7 cellular contexts compared by ENCODE assay signal in the genomic region with DNA sequence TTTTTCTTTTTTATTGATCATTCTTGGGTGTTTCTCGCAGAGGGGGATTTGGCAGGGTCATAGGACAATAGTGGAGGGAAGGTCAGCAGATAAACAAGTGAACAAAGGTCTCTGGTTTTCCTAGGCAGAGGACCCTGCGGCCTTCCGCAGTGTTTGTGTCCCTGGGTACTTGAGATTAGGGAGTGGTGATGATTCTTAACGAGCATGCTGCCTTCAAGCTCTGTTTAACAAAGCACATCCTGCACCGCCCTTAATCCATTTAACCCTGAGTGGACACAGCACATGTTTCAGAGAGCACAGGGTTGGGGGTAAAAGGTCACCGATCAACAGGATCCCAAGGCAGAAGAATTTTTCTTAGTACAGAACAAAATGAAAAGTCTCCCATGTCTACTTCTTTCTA.
A peak's percentile ranks its signal among the peaks of the same experiment; 100 is the strongest.
DNase-seq lines count a peak whose midpoint lies in the region; ATAC-seq and TF ChIP-seq lines count a peak whose summit lies in the region.
"Not testable (repeated sequence)": the region's sequence is repeated elsewhere in the genome, so short reads cannot be mapped to it uniquely, and the experiment has no call there.

No MANE protein-coding gene starts in this region.

- peaks cover 37% of the 10 kb centered on the region for H3K36me3 Mint-ChIP-seq in neural progenitor cell

- not testable (repeated sequence) for H3K9me3 ChIP-seq in SJCRH30 (replicated peaks); duodenal mucosa (ENCODE audit: control insufficient read depth in 1 of 2, low read length in 2 of 2); heart right ventricle; lower lobe of right lung; neural progenitor cell (ENCODE audit: low read depth); gastrocnemius medialis; thyroid gland

- H3K27me3 Mint-ChIP-seq in neural progenitor cell (ENCODE audit: insufficient read depth, low read depth): not testable (repeated sequence)

- peaks cover 20% of the 10 kb centered on the region for H3K4me1 ChIP-seq in SJCRH30
- H3K4me1 ChIP-seq in duodenal mucosa (ENCODE audit: control insufficient read depth in 1 of 2, insufficient read depth in 2 of 2, low read length in 2 of 2): peaks cover 32 to 38% of the 10 kb centered on the region in 2 donors
- H3K4me1 ChIP-seq in heart right ventricle: peaks cover 25 to 84% (median 77%) of the 10 kb centered on the region in 9 donors
- peaks cover 58% of the 10 kb centered on the region for H3K4me1 ChIP-seq in lower lobe of right lung
- peaks cover 40% of the 10 kb centered on the region for H3K4me1 ChIP-seq in neural progenitor cell
- peaks cover 60 to 70% of the 10 kb centered on the region in 2 donors for H3K4me1 ChIP-seq in gastrocnemius medialis
- peaks cover 13 to 40% of the 10 kb centered on the region in 2 donors for H3K4me1 ChIP-seq in thyroid gland

- peak overlapping the region; percentile 4 for H3K4me3 ChIP-seq in SJCRH30
- not testable (repeated sequence) for H3K4me3 ChIP-seq in duodenal mucosa (ENCODE audit: low read depth in 1 of 2, low read length in 2 of 2); heart right ventricle; lower lobe of right lung; gastrocnemius medialis; thyroid gland (replicated peaks in 1 of 3)
- H3K4me3 ChIP-seq in neural progenitor cell: peak overlapping the region; percentile 30

- not testable (repeated sequence) for H3K27me3 ChIP-seq in SJCRH30; duodenal mucosa (ENCODE audit: control insufficient read depth in 1 of 2, insufficient read depth in 2 of 2, low read length in 2 of 2); heart right ventricle; lower lobe of right lung (ENCODE audit: low read depth); neural progenitor cell; gastrocnemius medialis; thyroid gland

- intact Hi-C loops in heart right ventricle (cut with DNase I): loop anchor here in 1 of 10 donors (10.0 kb wide), 1 partner anchor 108 kb away; no protein-coding TSS in a partner anchor
- intact Hi-C loops in lower lobe of right lung (cut with DNase I); thyroid gland (cut with DNase I): not testable (repeated sequence)
- intact Hi-C loops in gastrocnemius medialis (cut with DNase I; ENCODE audit: low total_unique reads): loop anchor here (5.0 kb wide), 1 partner anchor 105 kb away; no protein-coding TSS in a partner anchor

- peaks cover 80% of the 10 kb centered on the region for H4K20me1 ChIP-seq in neural progenitor cell (ENCODE audit: low read depth)

- peak overlapping the region; percentile 72 for H3K27ac Mint-ChIP-seq in neural progenitor cell

- H2AFZ ChIP-seq in neural progenitor cell (replicated peaks): not testable (repeated sequence)

- H3K36me3 ChIP-seq in SJCRH30; duodenal mucosa (ENCODE audit: control insufficient read depth in 1 of 2, insufficient read depth in 2 of 2, low read length in 2 of 2); gastrocnemius medialis; thyroid gland: not testable (repeated sequence)
- H3K36me3 ChIP-seq in heart right ventricle (peaks cover 0 to 29% (median 0%) of the 10 kb centered on the region in 9 donors), lower lobe of right lung (peaks cover 21% of the 10 kb centered on the region), neural progenitor cell (peaks cover 12% of the 10 kb centered on the region)

- H3F3A ChIP-seq in neural progenitor cell (ENCODE audit: low read depth): peaks cover 34% of the 10 kb centered on the region

- H3K27ac ChIP-seq in SJCRH30 (peak overlapping the region; percentile 98), duodenal mucosa (ENCODE audit: low read depth, low read length) (peak overlapping the region; percentile 26), heart right ventricle (peak overlapping the region; percentile 26 to 88 (median 75)), lower lobe of right lung (peak overlapping the region; percentile 43), neural progenitor cell (peak overlapping the region; percentile 98), gastrocnemius medialis (peak overlapping the region; percentile 19 to 81 (median 74)), thyroid gland (peak overlapping the region in 2 of 3 donors; percentile 24 to 62)

- H3K4me2 ChIP-seq in neural progenitor cell: peak overlapping the region; percentile 67

- DNase-seq in SJCRH30; heart right ventricle; lower lobe of right lung; neural progenitor cell (ENCODE audit: low spot score); gastrocnemius medialis; thyroid gland: not testable (repeated sequence)

- H3K4me1 Mint-ChIP-seq in neural progenitor cell: peaks cover 46% of the 10 kb centered on the region

- peaks cover 13% of the 10 kb centered on the region for H3K9me3 Mint-ChIP-seq in neural progenitor cell

- H3K9ac ChIP-seq in duodenal mucosa (ENCODE audit: low read depth in 1 of 2, low read length in 2 of 2); neural progenitor cell: not testable (repeated sequence)

- in situ Hi-C loops in gastrocnemius medialis (cut with MboI; ENCODE audit: low sequenced_read_pairs in 4 of 4): loop anchor here in 1 of 4 donors (25.0 kb wide), 1 partner anchor 100 kb away; no protein-coding TSS in a partner anchor

- TF ChIP-seq POLR2A in gastrocnemius medialis (IDR thresholded peaks at IDR 0.05); thyroid gland (IDR thresholded peaks at IDR 0.05): not testable (repeated sequence)

- peak overlapping the region; percentile 10 for H3K4me3 Mint-ChIP-seq in neural progenitor cell

- not testable (repeated sequence) for TF ChIP-seq CTCF in heart right ventricle (IDR thresholded peaks at IDR 0.05); lower lobe of right lung (IDR thresholded peaks at IDR 0.05); neural progenitor cell (IDR thresholded peaks at IDR 0.05); gastrocnemius medialis (IDR thresholded peaks at IDR 0.05 in 4 of 5, conservative IDR thresholded peaks at IDR 0.05 in 1 of 5); thyroid gland (IDR thresholded peaks at IDR 0.05)

- peaks cover 87% of the 10 kb centered on the region for H3K79me2 ChIP-seq in neural progenitor cell (ENCODE audit: low read depth)

- peak in 1 of 8 donors; percentile 49 for ATAC-seq in heart right ventricle
- not testable (repeated sequence) for ATAC-seq in lower lobe of right lung, gastrocnemius medialis

- WGBS in heart right ventricle, 2 donors: 15 to 35% methylated on average over 4 of the region's 6 CpGs
- WGBS in thyroid gland, 2 donors: 24 to 48% methylated on average over 4 to 6 of the region's 6 CpGs

Comparison
In these comparisons a context has a peak if more than half of its experiments do, and no peak if none do; other contexts are left out.
1. H3K27ac ChIP-seq: peak in every context shown above with its lines; median percentile 98 in SJCRH30; 98 in neural progenitor cell; 75 in heart right ventricle; 74 in gastrocnemius medialis; 43 in lower lobe of right lung; 43 in thyroid gland; 26 in duodenal mucosa.